Comparison of ENCODE assay signal across 1 cellular context in genomic region chr9:105557804-105558610, GRCh38.
TF ChIP-seq lines count a peak whose summit lies in the region.

TSS of gene FKTN (plus strand) at chr9:105558131. CDS start at chr9:105575033, 16,902 bp downstream.

TF ChIP-seq in HepG2, 621 proteins besides CTCF, POLR2A, EP300 and RAD21 (continued from another document and continues in another):
- TF ChIP-seq, protein P1, sequence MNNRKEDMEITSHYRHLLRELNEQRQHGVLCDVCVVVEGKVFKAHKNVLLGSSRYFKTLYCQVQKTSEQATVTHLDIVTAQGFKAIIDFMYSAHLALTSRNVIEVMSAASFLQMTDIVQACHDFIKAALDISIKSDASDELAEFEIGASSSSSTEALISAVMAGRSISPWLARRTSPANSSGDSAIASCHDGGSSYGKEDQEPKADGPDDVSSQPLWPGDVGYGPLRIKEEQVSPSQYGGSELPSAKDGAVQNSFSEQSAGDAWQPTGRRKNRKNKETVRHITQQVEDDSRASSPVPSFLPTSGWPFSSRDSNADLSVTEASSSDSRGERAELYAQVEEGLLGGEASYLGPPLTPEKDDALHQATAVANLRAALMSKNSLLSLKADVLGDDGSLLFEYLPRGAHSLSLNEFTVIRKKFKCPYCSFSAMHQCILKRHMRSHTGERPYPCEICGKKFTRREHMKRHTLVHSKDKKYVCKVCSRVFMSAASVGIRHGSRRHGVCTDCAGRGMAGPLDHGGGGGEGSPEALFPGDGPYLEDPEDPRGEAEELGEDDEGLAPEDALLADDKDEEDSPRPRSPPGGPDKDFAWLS (CRISPR knock-in tag; IDR thresholded peaks at IDR 0.05; ENCODE audit: borderline replicate concordance): no peak
- TF ChIP-seq ZNF883 (CRISPR knock-in tag; IDR thresholded peaks at IDR 0.05; ENCODE audit: not compliant biosample characterization): peak; percentile 52
- no peak for TF ChIP-seq IRX3 (CRISPR knock-in tag; IDR thresholded peaks at IDR 0.05; ENCODE audit: borderline replicate concordance, low read depth)
- TF ChIP-seq ZNF639 (CRISPR knock-in tag; conservative IDR thresholded peaks at IDR 0.05): no peak
- peak; percentile 82 for TF ChIP-seq ZNF331 (CRISPR knock-in tag; IDR thresholded peaks at IDR 0.05)
- 0 out of 4 replicates have a peak, but pooled peaks of 1 of the 2 experiments have one; percentile 22 for TF ChIP-seq KLF16 (CRISPR knock-in tag; IDR thresholded peaks at IDR 0.05)
- TF ChIP-seq, protein P2, sequence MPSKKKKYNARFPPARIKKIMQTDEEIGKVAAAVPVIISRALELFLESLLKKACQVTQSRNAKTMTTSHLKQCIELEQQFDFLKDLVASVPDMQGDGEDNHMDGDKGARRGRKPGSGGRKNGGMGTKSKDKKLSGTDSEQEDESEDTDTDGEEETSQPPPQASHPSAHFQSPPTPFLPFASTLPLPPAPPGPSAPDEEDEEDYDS (CRISPR knock-in tag; IDR thresholded peaks at IDR 0.05): peak; percentile 26; the same call in 1 of the 2 replicates
- TF ChIP-seq DMTF1 (CRISPR knock-in tag; IDR thresholded peaks at IDR 0.05): no peak
- TF ChIP-seq MBNL3 (CRISPR knock-in tag; conservative IDR thresholded peaks at IDR 0.05): no peak
- no peak for TF ChIP-seq ZNF276 (CRISPR knock-in tag; IDR thresholded peaks at IDR 0.05; ENCODE audit: low read depth)
- TF ChIP-seq, protein P3, sequence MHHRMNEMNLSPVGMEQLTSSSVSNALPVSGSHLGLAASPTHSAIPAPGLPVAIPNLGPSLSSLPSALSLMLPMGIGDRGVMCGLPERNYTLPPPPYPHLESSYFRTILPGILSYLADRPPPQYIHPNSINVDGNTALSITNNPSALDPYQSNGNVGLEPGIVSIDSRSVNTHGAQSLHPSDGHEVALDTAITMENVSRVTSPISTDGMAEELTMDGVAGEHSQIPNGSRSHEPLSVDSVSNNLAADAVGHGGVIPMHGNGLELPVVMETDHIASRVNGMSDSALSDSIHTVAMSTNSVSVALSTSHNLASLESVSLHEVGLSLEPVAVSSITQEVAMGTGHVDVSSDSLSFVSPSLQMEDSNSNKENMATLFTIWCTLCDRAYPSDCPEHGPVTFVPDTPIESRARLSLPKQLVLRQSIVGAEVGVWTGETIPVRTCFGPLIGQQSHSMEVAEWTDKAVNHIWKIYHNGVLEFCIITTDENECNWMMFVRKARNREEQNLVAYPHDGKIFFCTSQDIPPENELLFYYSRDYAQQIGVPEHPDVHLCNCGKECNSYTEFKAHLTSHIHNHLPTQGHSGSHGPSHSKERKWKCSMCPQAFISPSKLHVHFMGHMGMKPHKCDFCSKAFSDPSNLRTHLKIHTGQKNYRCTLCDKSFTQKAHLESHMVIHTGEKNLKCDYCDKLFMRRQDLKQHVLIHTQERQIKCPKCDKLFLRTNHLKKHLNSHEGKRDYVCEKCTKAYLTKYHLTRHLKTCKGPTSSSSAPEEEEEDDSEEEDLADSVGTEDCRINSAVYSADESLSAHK (CRISPR knock-in tag; IDR thresholded peaks at IDR 0.05; ENCODE audit: borderline replicate concordance): no peak
- TF ChIP-seq LCORL (IDR thresholded peaks at IDR 0.05): no peak
- TF ChIP-seq LCORL (CRISPR knock-in tag; IDR thresholded peaks at IDR 0.05): peak; percentile 48; the same call in 1 of the 2 replicates
- TF ChIP-seq ZNF431 (CRISPR knock-in tag; IDR thresholded peaks at IDR 0.05; ENCODE audit: borderline replicate concordance, low read depth): no peak
- TF ChIP-seq ZNF570 (CRISPR knock-in tag; IDR thresholded peaks at IDR 0.05; ENCODE audit: borderline replicate concordance): no peak
- TF ChIP-seq, protein P4, sequence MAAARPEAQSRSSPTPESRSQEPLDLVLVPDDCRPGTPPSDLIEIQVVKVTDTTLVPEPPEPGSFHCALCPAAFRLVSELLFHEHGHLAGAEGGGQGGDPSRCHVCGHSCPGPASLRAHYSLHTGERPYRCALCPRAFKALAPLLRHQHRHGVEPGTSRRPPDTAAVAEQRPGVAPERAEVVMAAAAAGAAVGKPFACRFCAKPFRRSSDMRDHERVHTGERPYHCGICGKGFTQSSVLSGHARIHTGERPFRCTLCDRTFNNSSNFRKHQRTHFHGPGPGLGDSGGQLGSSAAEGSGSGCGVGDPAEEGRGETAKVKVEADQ (CRISPR knock-in tag; IDR thresholded peaks at IDR 0.05; ENCODE audit: borderline replicate concordance): no peak
- peak; percentile 72 for TF ChIP-seq ZGPAT (CRISPR knock-in tag; IDR thresholded peaks at IDR 0.05)
- no peak for TF ChIP-seq GPN1 (CRISPR knock-in tag; IDR thresholded peaks at IDR 0.05; ENCODE audit: borderline replicate concordance)
- no peak for TF ChIP-seq MTF1 (CRISPR knock-in tag; IDR thresholded peaks at IDR 0.05)
- TF ChIP-seq CC2D1A (CRISPR knock-in tag; IDR thresholded peaks at IDR 0.05): no peak
- no peak for TF ChIP-seq TAF15 (IDR thresholded peaks at IDR 0.05; ENCODE audit: low read depth, low read length, poor library complexity, severe bottlenecking)
- no peak for TF ChIP-seq ZNF383 (CRISPR knock-in tag; IDR thresholded peaks at IDR 0.05; ENCODE audit: borderline replicate concordance)
- TF ChIP-seq ZNF329 (CRISPR knock-in tag; IDR thresholded peaks at IDR 0.05; ENCODE audit: low read depth): 0 out of 2 replicates have a peak, but pooled peaks have one; percentile 59
- TF ChIP-seq ZSCAN20 (CRISPR knock-in tag; IDR thresholded peaks at IDR 0.05; ENCODE audit: borderline replicate concordance): no peak
- TF ChIP-seq, protein P5, sequence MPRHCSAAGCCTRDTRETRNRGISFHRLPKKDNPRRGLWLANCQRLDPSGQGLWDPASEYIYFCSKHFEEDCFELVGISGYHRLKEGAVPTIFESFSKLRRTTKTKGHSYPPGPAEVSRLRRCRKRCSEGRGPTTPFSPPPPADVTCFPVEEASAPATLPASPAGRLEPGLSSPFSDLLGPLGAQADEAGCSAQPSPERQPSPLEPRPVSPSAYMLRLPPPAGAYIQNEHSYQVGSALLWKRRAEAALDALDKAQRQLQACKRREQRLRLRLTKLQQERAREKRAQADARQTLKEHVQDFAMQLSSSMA (CRISPR knock-in tag; IDR thresholded peaks at IDR 0.05): no peak
- peak; percentile 25 for TF ChIP-seq ZFP37 (CRISPR knock-in tag; IDR thresholded peaks at IDR 0.05; ENCODE audit: borderline replicate concordance)
- TF ChIP-seq GMEB1 (CRISPR knock-in tag; IDR thresholded peaks at IDR 0.05; ENCODE audit: borderline replicate concordance): peak; percentile 69; the same call in 1 of the 2 replicates
- TF ChIP-seq ZMYM2 (CRISPR knock-in tag; IDR thresholded peaks at IDR 0.05): no peak
- TF ChIP-seq STAT5B (CRISPR knock-in tag; IDR thresholded peaks at IDR 0.05): no peak
- TF ChIP-seq ZNF138 (CRISPR knock-in tag; IDR thresholded peaks at IDR 0.05; ENCODE audit: low read depth): no peak
- TF ChIP-seq ZKSCAN1 (IDR thresholded peaks at IDR 0.05; ENCODE audit: low read length): no peak
- no peak for TF ChIP-seq ZSCAN22 (CRISPR knock-in tag; IDR thresholded peaks at IDR 0.05)
- no peak for TF ChIP-seq ZNF749 (CRISPR knock-in tag; IDR thresholded peaks at IDR 0.05; ENCODE audit: borderline replicate concordance)
- TF ChIP-seq SPEN (CRISPR knock-in tag; IDR thresholded peaks at IDR 0.05; ENCODE audit: low read depth): peak; percentile 97
- no peak for TF ChIP-seq SMC3 (IDR thresholded peaks at IDR 0.05; ENCODE audit: low read length)
- TF ChIP-seq MTA3 (CRISPR knock-in tag; IDR thresholded peaks at IDR 0.05): no peak
- TF ChIP-seq PAWR (CRISPR knock-in tag; IDR thresholded peaks at IDR 0.05; ENCODE audit: borderline replicate concordance): no peak
- TF ChIP-seq ZNF800 (CRISPR knock-in tag; IDR thresholded peaks at IDR 0.05): no peak
- no peak for TF ChIP-seq RAD51 (IDR thresholded peaks at IDR 0.05; ENCODE audit: borderline replicate concordance)
- no peak for TF ChIP-seq RCOR2 (CRISPR knock-in tag; IDR thresholded peaks at IDR 0.05)
- TF ChIP-seq SP2 (CRISPR knock-in tag; IDR thresholded peaks at IDR 0.05): no peak
- TF ChIP-seq BCL6 (CRISPR knock-in tag; IDR thresholded peaks at IDR 0.05): no peak
- TF ChIP-seq MEIS2 (CRISPR knock-in tag; IDR thresholded peaks at IDR 0.05): peak; percentile 75; the same call in 1 of the 2 replicates
- no peak for TF ChIP-seq EED (CRISPR knock-in tag; IDR thresholded peaks at IDR 0.05)
- TF ChIP-seq ZNF3 (CRISPR knock-in tag; IDR thresholded peaks at IDR 0.05): no peak
- TF ChIP-seq ZBTB33 (CRISPR knock-in tag; IDR thresholded peaks at IDR 0.05): no peak
